Comparison of ENCODE assay signal across 1 cellular context in the genomic region with DNA sequence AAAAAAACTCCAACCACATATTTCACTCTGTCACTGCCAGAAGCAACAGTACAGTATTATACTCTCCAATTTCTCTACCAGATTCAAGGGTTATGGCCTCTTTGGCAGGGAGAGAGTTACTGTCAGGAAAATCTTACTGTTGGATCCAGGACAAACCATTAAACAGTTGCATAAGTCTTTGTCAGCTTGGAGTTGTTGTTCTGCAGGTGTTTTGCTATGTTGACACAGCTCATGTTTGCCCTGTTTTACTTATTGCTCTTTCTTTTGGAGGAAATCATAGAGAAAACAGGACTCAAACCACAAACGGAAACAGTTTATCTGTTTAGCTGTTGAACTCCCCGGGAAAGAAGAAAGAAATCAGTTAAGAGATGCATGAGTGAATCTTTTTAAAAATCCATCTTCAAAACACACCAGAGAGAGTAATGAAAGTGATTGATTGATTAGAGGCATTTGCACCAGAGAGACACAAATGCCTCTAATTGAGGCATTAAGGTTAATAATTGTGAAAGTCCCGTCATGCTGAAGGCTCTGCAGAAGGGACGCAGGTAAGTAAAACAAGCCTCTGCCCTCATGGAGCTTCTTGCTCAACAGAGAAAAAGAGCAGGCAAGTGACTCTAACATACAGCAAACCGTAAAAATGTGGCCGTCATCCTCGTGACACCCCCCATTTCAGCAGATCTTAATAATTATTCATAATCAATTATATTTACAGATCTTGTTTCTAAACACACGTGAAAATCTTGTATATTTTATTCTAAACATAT.
TF ChIP-seq lines count a peak whose summit lies in the region.

No MANE protein-coding gene starts in this region.

TF ChIP-seq in H1, 55 proteins besides CTCF, POLR2A, EP300 and RAD21 (continued from another document):
- no peak for TF ChIP-seq TAF1 (IDR thresholded peaks at IDR 0.05; ENCODE audit: low read depth, low read length)
